Comparison of ENCODE assay signal across 8 cellular contexts in the genomic region with DNA sequence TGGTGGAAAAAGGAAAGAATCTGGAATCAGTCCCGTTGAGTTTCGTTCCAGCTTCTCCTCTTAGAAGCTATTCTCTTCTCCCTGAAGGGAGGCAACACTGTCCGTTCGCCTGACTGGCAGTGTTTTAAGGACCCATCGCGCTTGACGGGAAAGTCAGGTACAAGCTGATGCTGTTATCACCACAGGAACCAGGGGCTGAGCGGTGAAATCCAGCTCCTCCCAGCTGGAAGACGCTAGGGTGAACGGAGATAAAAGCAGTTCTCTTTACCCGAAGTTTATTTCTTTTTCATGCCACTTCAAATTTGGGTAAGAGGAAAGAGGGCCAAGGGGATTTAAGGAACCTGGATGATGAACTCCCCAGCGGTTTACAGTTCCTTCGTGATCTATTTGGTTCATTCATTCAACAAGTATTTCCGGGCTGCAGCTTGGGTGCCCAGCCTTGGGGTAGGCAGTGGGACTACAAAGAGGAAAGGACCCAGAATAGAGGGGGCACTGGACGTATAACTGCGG. TPM values are rescaled to one million over a fixed set of nuclear protein-coding genes. Genes with fewer than 3 reads are reported as not detected.
DNase-seq lines count a peak whose midpoint lies in the region; ATAC-seq and TF ChIP-seq lines count a peak whose summit lies in the region.

No MANE protein-coding gene starts in this region.

- peaks cover 0 to 33% (median 1%) of the 10 kb centered on the region in 4 donors for H3K27me3 ChIP-seq in esophagus squamous epithelium
- H3K27me3 ChIP-seq in psoas muscle (ENCODE audit: insufficient read depth in 3 of 3, low read length in 2 of 3) = peaks cover 3 to 41% (median 7%) of the 10 kb centered on the region in 3 donors
- H3K27me3 ChIP-seq in CD8-positive, alpha-beta memory T cell (ENCODE audit: insufficient read depth, low read length, poor library complexity, severe bottlenecking) = peaks cover 3% of the 10 kb centered on the region

- H3K4me3 Mint-ChIP-seq in CD8-positive, alpha-beta memory T cell = peak overlapping the region in 1 of 7 donors; percentile 12

- no peaks in the 10 kb centered on the region for H4K20me1 ChIP-seq in OCI-LY7 (ENCODE audit: insufficient read depth, low read length)

- H3K4me1 ChIP-seq in esophagus squamous epithelium (peaks cover 0 to 12% (median 0%) of the 10 kb centered on the region in 3 donors), psoas muscle (no peaks in the 10 kb centered on the region), OCI-LY7 (ENCODE audit: insufficient read depth, low read length, poor library complexity, severe bottlenecking) (no peaks in the 10 kb centered on the region)
- no peaks in the 10 kb centered on the region for H3K4me1 ChIP-seq in CD8-positive, alpha-beta memory T cell (ENCODE audit: insufficient read depth, low read length)

- peaks cover 17 to 36% of the 10 kb centered on the region in 2 donors for H3K27me3 Mint-ChIP-seq in CD8-positive, alpha-beta memory T cell

- peaks cover 0 to 9% (median 7%) of the 10 kb centered on the region in 5 donors for H3K9me3 Mint-ChIP-seq in CD8-positive, alpha-beta memory T cell

- DNase-seq in NCI-H526 treated with DMSO at 0.1 percent for 48 hours (lab: John Stamatoyannopoulos, UW) = peak; percentile 83
- DNase-seq in esophagus squamous epithelium (lab: John Stamatoyannopoulos, UW) = no peak
- DNase-seq in psoas muscle = no peak
- DNase-seq in CD8-positive, alpha-beta memory T cell = no peak
- no peak for DNase-seq in stimulated activated CD4-positive, alpha-beta T cell treated with anti-CD3 and anti-CD28 coated beads, Interleukin-1b, Interleukin-23, amount 100 ng/mL, for 48 hours
- no peak for DNase-seq in OCI-LY7 (ENCODE audit: low spot score)
- no peak for DNase-seq in RKO (ENCODE audit: low spot score)

- H2AFZ ChIP-seq in OCI-LY7 (ENCODE audit: low read length) = no peak overlapping the region

- H3K27ac Mint-ChIP-seq in CD8-positive, alpha-beta memory T cell = no peak overlapping the region

- H3K27ac ChIP-seq in esophagus squamous epithelium (no peak overlapping the region), psoas muscle (no peak overlapping the region), OCI-LY7 (ENCODE audit: low read depth, low read length, poor library complexity, severe bottlenecking) (no peak overlapping the region)
- H3K27ac ChIP-seq in CD8-positive, alpha-beta memory T cell (ENCODE audit: low read depth, low read length) = no peak overlapping the region

- no peaks in the 10 kb centered on the region for H3K36me3 Mint-ChIP-seq in CD8-positive, alpha-beta memory T cell

- no peaks in the 10 kb centered on the region for H3K36me3 ChIP-seq in esophagus squamous epithelium
- no peaks in the 10 kb centered on the region for H3K36me3 ChIP-seq in psoas muscle (ENCODE audit: insufficient read depth in 1 of 2, low read depth in 1 of 2)
- H3K36me3 ChIP-seq in CD8-positive, alpha-beta memory T cell (ENCODE audit: insufficient read depth, low read length) = no peaks in the 10 kb centered on the region
- H3K36me3 ChIP-seq in OCI-LY7 (ENCODE audit: insufficient read depth, low read length) = no peaks in the 10 kb centered on the region

- H3K4me3 ChIP-seq in esophagus squamous epithelium = peak overlapping the region; percentile 17 to 62 (median 36)
- H3K4me3 ChIP-seq in psoas muscle = peak overlapping the region; percentile 36
- no peak overlapping the region for H3K4me3 ChIP-seq in CD8-positive, alpha-beta memory T cell (ENCODE audit: low read length)
- H3K4me3 ChIP-seq in OCI-LY7 (ENCODE audit: low read depth, low read length, poor library complexity, severe bottlenecking) = no peak overlapping the region

- CTCF ChIA-PET in CD8-positive, alpha-beta memory T cell (lab: Charles Lee) = no interaction called here
- CTCF ChIA-PET in OCI-LY7 (lab: Charles Lee; ENCODE audit: unreplicated experiment) = no interaction called here

- H3K9me3 ChIP-seq in esophagus squamous epithelium = no peaks in the 10 kb centered on the region
- no peaks in the 10 kb centered on the region for H3K9me3 ChIP-seq in psoas muscle
- no peaks in the 10 kb centered on the region for H3K9me3 ChIP-seq in CD8-positive, alpha-beta memory T cell (ENCODE audit: low read length)
- no peaks in the 10 kb centered on the region for H3K9me3 ChIP-seq in OCI-LY7 (ENCODE audit: low read length)

- POLR2A ChIA-PET in CD8-positive, alpha-beta memory T cell (lab: Charles Lee) = no interaction called here
- POLR2A ChIA-PET in OCI-LY7 (lab: Charles Lee) = interaction anchor here (0.6 kb wide), 1 partner anchor 32 kb away, joined by 3 read pairs; no protein-coding TSS in a partner anchor

- no peak for TF ChIP-seq CTCF in esophagus squamous epithelium (IDR thresholded peaks at IDR 0.05)
- TF ChIP-seq CTCF in psoas muscle (IDR thresholded peaks at IDR 0.05) = no peak
- no peak for TF ChIP-seq CTCF in OCI-LY7 (conservative IDR thresholded peaks at IDR 0.05; ENCODE audit: low read length)

- H3K79me2 ChIP-seq in OCI-LY7 (ENCODE audit: insufficient read depth, low read depth, low read length) = no peaks in the 10 kb centered on the region

- H3K4me1 Mint-ChIP-seq in CD8-positive, alpha-beta memory T cell = peaks cover 0 to 8% (median 2%) of the 10 kb centered on the region in 3 donors

- intact Hi-C loops in esophagus squamous epithelium (cut with DNase I) (no loop called here), psoas muscle (cut with DNase I) (no loop called here), OCI-LY7 (cut with micrococcal nuclease; ENCODE audit: unreplicated experiment) (no loop called here)

- no peak for TF ChIP-seq POLR2A in esophagus squamous epithelium (IDR thresholded peaks at IDR 0.05)

- no peaks in the 10 kb centered on the region for H3K9me2 ChIP-seq in OCI-LY7 (ENCODE audit: insufficient read depth, low read length)

- ATAC-seq in GM18909 (IDR thresholded peaks at IDR 0.05; ENCODE audit: poor library complexity, unreplicated experiment) (peak; percentile 12), psoas muscle (no peak)

- WGBS in esophagus squamous epithelium, 2 donors = 5 to 12% methylated on average over 13 to 16 of the region's 16 CpGs
- 4 to 6% (median 5%) methylated on average over 16 of the region's 16 CpGs for WGBS in psoas muscle, 3 donors

- no TSS peak for BruUV-seq in OCI-LY7 (replicated peaks; lab: Mats Ljungman, UMichigan)

- no peak overlapping the region for H3K4me2 ChIP-seq in OCI-LY7 (ENCODE audit: low read length)

RNA-seq across cellular contexts. Expression of gene DEUP1, which starts 0.6 kb away (rescaled TPM):
- total RNA-seq in esophagus squamous epithelium = not detected
- not detected for total RNA-seq in psoas muscle
- polyA plus RNA-seq in psoas muscle = not detected
- total RNA-seq in CD8-positive, alpha-beta memory T cell = not detected
- not detected for polyA plus RNA-seq in CD8-positive, alpha-beta memory T cell
- 0.28 TPM in 1 of 2 replicates, not detected in the other for total RNA-seq in OCI-LY7 (2014; rRNA removed; shearing (Covaris generic))
- not detected in 2 replicates for total RNA-seq in OCI-LY7 (2022)

Comparison
In these comparisons a context has a peak if more than half of its experiments do, and no peak if none do; other contexts are left out.
1. H3K4me3 ChIP-seq: peak in esophagus squamous epithelium (4 of 4) and psoas muscle (single experiment); none in CD8-positive, alpha-beta memory T cell (single experiment) and OCI-LY7 (single experiment).